Comparison of ENCODE assay signal across 22 cellular contexts in the genomic region with DNA sequence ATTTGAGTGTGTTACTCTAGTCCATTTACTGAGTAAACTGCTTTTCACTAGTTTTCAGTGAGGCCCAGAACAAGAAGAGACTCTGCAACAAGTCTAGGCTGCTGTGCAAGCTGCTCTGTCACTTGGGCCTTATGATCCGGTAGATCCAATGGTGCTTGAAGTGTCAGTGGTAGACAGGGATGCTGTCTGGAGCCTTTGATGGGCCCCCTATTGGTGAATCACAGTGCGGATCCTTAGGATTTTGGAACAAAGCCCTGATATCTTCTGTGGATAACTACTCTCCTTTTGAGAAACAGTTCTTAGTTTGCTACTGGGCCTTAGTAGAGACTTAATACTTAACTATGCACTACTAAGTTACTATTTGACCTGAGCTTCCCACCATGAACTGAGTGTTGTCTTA.
A peak's percentile ranks its signal among the peaks of the same experiment; 100 is the strongest.
DNase-seq lines count a peak whose midpoint lies in the region; ATAC-seq and TF ChIP-seq lines count a peak whose summit lies in the region.
"Had no signal": no experiment of that assay in that cellular context is flagged by ENCODE, and none has a peak within 500 bp of the region (broad histone marks: within the 10 kb centered on the region; RNA-seq: fewer than 3 reads in every experiment).

No MANE protein-coding gene starts in this region.

- H3K9me3 ChIP-seq in WERI-Rb-1 (ENCODE audit: severe bottlenecking): peaks cover 4% of the 10 kb centered on the region
- H3K9me3 ChIP-seq in right atrium auricular region: no peaks in the 10 kb centered on the region
- H3K9me3 ChIP-seq: BLaER1, SJSA1 had no signal

- in situ Hi-C loops in GM13977 (cut with MboI; ENCODE audit: low pct_unique_long_range_greater_than_20kb, low sequenced_read_pairs, unreplicated experiment): no loop called here

- no peak overlapping the region for H3K27ac Mint-ChIP-seq in activated naive CD4-positive, alpha-beta T cell treated with anti-CD3 and anti-CD28 coated beads, Interleukin-2, amount 50 U/mL, for 72 hours
- H3K27ac Mint-ChIP-seq: CD4-positive, CD25-positive, alpha-beta regulatory T cell had no signal

- H3K27me3 ChIP-seq in WERI-Rb-1 (ENCODE audit: insufficient read depth, low read depth, severe bottlenecking) (no peaks in the 10 kb centered on the region), foreskin keratinocyte (no peaks in the 10 kb centered on the region), right atrium auricular region (no peaks in the 10 kb centered on the region)
- H3K27me3 ChIP-seq: BLaER1, SJSA1 had no signal

- H3K36me3 Mint-ChIP-seq in activated naive CD4-positive, alpha-beta T cell treated with anti-CD3 and anti-CD28 coated beads, Interleukin-2, amount 50 U/mL, for 72 hours: no peaks in the 10 kb centered on the region
- H3K36me3 Mint-ChIP-seq: CD4-positive, CD25-positive, alpha-beta regulatory T cell had no signal

- H3K27ac ChIP-seq in WERI-Rb-1 (no peak overlapping the region), foreskin keratinocyte (no peak overlapping the region), right atrium auricular region (no peak overlapping the region)
- H3K27ac ChIP-seq: 22Rv1, BLaER1, SJSA1 had no signal

- H3K9me3 Mint-ChIP-seq in activated naive CD4-positive, alpha-beta T cell treated with anti-CD3 and anti-CD28 coated beads, Interleukin-2, amount 50 U/mL, for 72 hours: no peaks in the 10 kb centered on the region

- H3K4me1 ChIP-seq in foreskin keratinocyte (no peaks in the 10 kb centered on the region), right atrium auricular region (no peaks in the 10 kb centered on the region)
- H3K4me1 ChIP-seq: BLaER1, SJSA1 had no signal

- DNase-seq in DMS 273 (lab: John Stamatoyannopoulos, UW; ENCODE audit: unreplicated experiment) (peak; percentile 3), DMS 273 treated with DMSO at 0.1 percent for 48 hours (lab: John Stamatoyannopoulos, UW) (no peak), WERI-Rb-1 (no peak), foreskin keratinocyte (no peak), GM13977 (ENCODE audit: low spot score) (no peak), right atrium auricular region (ENCODE audit: low spot score) (no peak), HUDEP-2 (lab: John Stamatoyannopoulos, UW; ENCODE audit: unreplicated experiment in 76 of 76) (no peak)
- no peak for DNase-seq in activated naive CD4-positive, alpha-beta T cell treated with anti-CD3 and anti-CD28 coated beads, Interleukin-2, amount 50 U/mL, for 72 hours (ENCODE audit: low spot score in 2 of 2)
- DNase-seq: CD4-positive, CD25-positive, alpha-beta regulatory T cell; DMS53; Karpas-422; NCI-H1092; NCI-H1417 treated with DMSO at 0.1 percent for 48 hours; NCI-H1694 treated with DMSO at 0.1 percent for 48 hours; NCI-H2081; NCI-H2227 treated with DMSO at 0.1 percent for 48 hours; NCI-H526 treated with DMSO at 0.1 percent for 48 hours; Right ventricle myocardium superior; RPMI8226 had no signal

- H3K36me3 ChIP-seq in WERI-Rb-1: no peaks in the 10 kb centered on the region
- no peaks in the 10 kb centered on the region for H3K36me3 ChIP-seq in right atrium auricular region
- H3K36me3 ChIP-seq: BLaER1, SJSA1 had no signal

- ATAC-seq in foreskin keratinocyte: no peak
- no peak for ATAC-seq in activated naive CD4-positive, alpha-beta T cell treated with anti-CD3 and anti-CD28 coated beads, Interleukin-2, amount 50 U/mL, for 72 hours

- no peak overlapping the region for H3K4me3 ChIP-seq in WERI-Rb-1 (ENCODE audit: low read depth, low read length)
- no peak overlapping the region for H3K4me3 ChIP-seq in right atrium auricular region
- H3K4me3 ChIP-seq: BLaER1, SJSA1 had no signal

- TF ChIP-seq CTCF in WERI-Rb-1 (IDR thresholded peaks at IDR 0.05; ENCODE audit: low read depth, low read length): 0 out of 2 replicates have a peak, but pooled peaks have one; percentile 8
- peak; percentile 6 for TF ChIP-seq CTCF in foreskin keratinocyte (conservative IDR thresholded peaks at IDR 0.05)
- no peak for TF ChIP-seq CTCF in GM13977 (IDR thresholded peaks at IDR 0.05; ENCODE audit: extremely low read depth, insufficient read depth, missing control alignments)
- TF ChIP-seq CTCF in right atrium auricular region (IDR thresholded peaks at IDR 0.05): no peak

Comparison
In these comparisons a context has a peak if more than half of its experiments do, and no peak if none do; other contexts are left out.
1. CTCF ChIP-seq: peak in WERI-Rb-1 (single experiment) and foreskin keratinocyte (single experiment); none in GM13977 (single experiment) and right atrium auricular region (0 of 2).